10 cellular contexts compared by ENCODE assay signal in genomic region chr6:2037230-2037926, GRCh38.
A peak's percentile ranks its signal among the peaks of the same experiment; 100 is the strongest.
DNase-seq lines count a peak whose midpoint lies in the region; ATAC-seq and TF ChIP-seq lines count a peak whose summit lies in the region.
"Had no signal": no experiment of that assay in that cellular context is flagged by ENCODE, and none has a peak within 500 bp of the region (broad histone marks: within the 10 kb centered on the region; RNA-seq: fewer than 3 reads in every experiment).

No MANE protein-coding gene starts in this region.

- TF ChIP-seq POLR2A in NB4 (IDR thresholded peaks at IDR 0.05; ENCODE audit: extremely low read depth, insufficient read length) (no peak), ovary (IDR thresholded peaks at IDR 0.05) (no peak)

- no peak for TF ChIP-seq EP300 in ovary (IDR thresholded peaks at IDR 0.05)

- H3K9ac ChIP-seq in DND-41 (ENCODE audit: low read depth, low read length): no peak overlapping the region

- intact Hi-C loops in ovary (cut with DNase I): no loop called here

- peak; percentile 53 for TF ChIP-seq CTCF in DND-41 (IDR thresholded peaks at IDR 0.05; ENCODE audit: borderline replicate concordance, extremely low read depth, low read length, poor library complexity, severe bottlenecking)
- TF ChIP-seq CTCF in NB4 (IDR thresholded peaks at IDR 0.05; ENCODE audit: low read depth, low read length): no peak
- no peak for TF ChIP-seq CTCF in cardiac fibroblast (IDR thresholded peaks at IDR 0.05; ENCODE audit: low read depth, low read length)
- TF ChIP-seq CTCF in ovary (IDR thresholded peaks at IDR 0.05): no peak

- ATAC-seq in DND-41 (ENCODE audit: insufficient read depth, low read depth): no peak; the same call in 2 of the 3 replicates
- ATAC-seq in HG02571 (IDR thresholded peaks at IDR 0.05; ENCODE audit: unreplicated experiment): no peak

- H3K4me1 ChIP-seq in DND-41 (ENCODE audit: insufficient read depth, low read length): peaks cover 45% of the 10 kb centered on the region
- H3K4me1 ChIP-seq in ovary (ENCODE audit: insufficient read depth): no peaks in the 10 kb centered on the region

- H3K27me3 ChIP-seq in DND-41 (ENCODE audit: insufficient read depth, low read length, poor library complexity): no peaks in the 10 kb centered on the region
- H3K27me3 ChIP-seq in ovary: no peaks in the 10 kb centered on the region

- H2AFZ ChIP-seq in DND-41 (ENCODE audit: low read depth, low read length): no peak overlapping the region

- H3K27ac ChIP-seq in DND-41 (ENCODE audit: low read length) (peak overlapping the region; percentile 72), ovary (no peak overlapping the region)

- H3K36me3 ChIP-seq in DND-41 (ENCODE audit: insufficient read depth, low read length) (no peaks in the 10 kb centered on the region), ovary (no peaks in the 10 kb centered on the region)

- 90 to 92% (median 91%) methylated on average over 10 of the region's 10 CpGs for WGBS in ovary, 3 donors

- H3K4me3 ChIP-seq in DND-41 (ENCODE audit: low read depth in 1 of 2, low read length in 2 of 2) (peak overlapping the region in 1 of 2 experiments; percentile 18; a peak in 1 of 4 replicates), NB4 (ENCODE audit: low read depth, low read length) (no peak overlapping the region), cardiac fibroblast (replicated peaks in 1 of 2; ENCODE audit: low read depth in 2 of 2, low read length in 2 of 2) (no peak overlapping the region), ovary (no peak overlapping the region)

- H3K9me3 ChIP-seq in DND-41 (ENCODE audit: insufficient read depth, low read length, severe bottlenecking) (no peaks in the 10 kb centered on the region), ovary (no peaks in the 10 kb centered on the region)

- DNase-seq in DND-41 (peak; percentile 26), NB4 (ENCODE audit: low read depth) (peak; percentile 15), cardiac fibroblast (ENCODE audit: low read depth in 2 of 2) (peak; percentile 15 to 31), medulla oblongata (ENCODE audit: extremely low spot score) (peak; percentile 15), CD1c-positive myeloid dendritic cell (ENCODE audit: extremely low spot score) (no peak), ovary (no peak), NCI-H146 treated with DMSO at 0.1 percent for 48 hours (lab: John Stamatoyannopoulos, UW; ENCODE audit: unreplicated experiment) (no peak)
- DNase-seq: foreskin melanocyte, NCI-H187 treated with DMSO at 0.1 percent for 48 hours had no signal

- H3K79me2 ChIP-seq in DND-41 (ENCODE audit: insufficient read depth, low read length): no peaks in the 10 kb centered on the region; the same call in 1 of the 2 replicates

- H4K20me1 ChIP-seq in DND-41 (ENCODE audit: insufficient read depth, low read length): peaks cover 8% of the 10 kb centered on the region; the same call in 1 of the 2 replicates

- H3K4me2 ChIP-seq in DND-41 (ENCODE audit: insufficient read depth, low read length): peak overlapping the region; percentile 55

Comparison
In these comparisons a context has a peak if more than half of its experiments do, and no peak if none do; other contexts are left out.
1. DNase-seq: peak in DND-41 (single experiment), NB4 (single experiment), cardiac fibroblast (2 of 2) and medulla oblongata (single experiment); none in CD1c-positive myeloid dendritic cell (single experiment), ovary (0 of 5) and NCI-H146 treated with DMSO at 0.1 percent for 48 hours (single experiment).